17 cellular contexts compared by ENCODE assay signal in genomic region chr19:15935167-15935702, GRCh38. TPM values are rescaled to one million over a fixed set of nuclear protein-coding genes. Genes with fewer than 3 reads are reported as not detected.
DNase-seq lines count a peak whose midpoint lies in the region; ATAC-seq, FAIRE-seq and TF ChIP-seq lines count a peak whose summit lies in the region.
"Had no signal": no experiment of that assay in that cellular context is flagged by ENCODE, and none has a peak within 500 bp of the region (broad histone marks: within the 10 kb centered on the region; RNA-seq: fewer than 3 reads in every experiment).

No MANE protein-coding gene starts in this region.

- DNase-seq in KBM-7 (peak; percentile 11), ascending aorta (ENCODE audit: low spot score in 2 of 2) (no peak), right lobe of liver (peak in 2 of 3 donors; percentile 70 to 75), islet precursor cell (no peak), progenitor cell of endocrine pancreas (ENCODE audit: low spot score, unreplicated experiment) (no peak), GM19239 (ENCODE audit: insufficient read length, low spot score) (no peak)
- DNase-seq: GF-D8, glutamatergic neuron had no signal

- no peak overlapping the region for H3K9ac ChIP-seq in BLaER1

- no peak for FAIRE-seq in GM19239 (lab: Jason Lieb, UNC)
- FAIRE-seq: astrocyte, GM12892, H1 had no signal

- H3K27ac ChIP-seq in BLaER1: no peak overlapping the region
- peak overlapping the region; percentile 34 to 69 for H3K27ac ChIP-seq in ascending aorta
- peak overlapping the region; percentile 70 to 94 (median 84) for H3K27ac ChIP-seq in right lobe of liver
- H3K27ac ChIP-seq: SK-N-MC had no signal

- intact Hi-C loops in ascending aorta (cut with DNase I): loop anchor here (5.0 kb wide), 1 partner anchor 62 kb away; no protein-coding TSS in a partner anchor
- intact Hi-C loops in right lobe of liver (cut with DNase I): no loop called here

- H4K20me1 ChIP-seq in BLaER1: no peaks in the 10 kb centered on the region

- no peak overlapping the region for H3K4me3 Mint-ChIP-seq in progenitor cell of endocrine pancreas (ENCODE audit: low read depth)

- peaks cover 25% of the 10 kb centered on the region for H3K9me3 ChIP-seq in BLaER1
- H3K9me3 ChIP-seq in ascending aorta: no peaks in the 10 kb centered on the region
- H3K9me3 ChIP-seq in right lobe of liver: no peaks in the 10 kb centered on the region

- peak overlapping the region; percentile 47; the same call in 1 of the 2 replicates for H3K4me2 ChIP-seq in BLaER1

- H3K4me1 ChIP-seq in BLaER1 (peaks cover 11% of the 10 kb centered on the region), ascending aorta (peaks cover 0 to 5% of the 10 kb centered on the region in 2 donors), right lobe of liver (peaks cover 0 to 13% (median 6%) of the 10 kb centered on the region in 4 donors)

- 27% methylated on average over 3 of the region's 3 CpGs for WGBS in right lobe of liver (ENCODE audit: insufficient coverage, low coverage, low lambda C conversion rate, missing lambda C conversion rate)

- TF ChIP-seq POLR2A in right lobe of liver (IDR thresholded peaks at IDR 0.05): no peak

- H3K4me3 ChIP-seq in BLaER1: no peak overlapping the region
- no peak overlapping the region for H3K4me3 ChIP-seq in ascending aorta
- H3K4me3 ChIP-seq in right lobe of liver: peak overlapping the region in 1 of 3 donors; percentile 74
- H3K4me3 ChIP-seq: SK-N-MC had no signal

- H3K4me1 Mint-ChIP-seq in progenitor cell of endocrine pancreas (ENCODE audit: low read depth): no peaks in the 10 kb centered on the region

- H3K27ac Mint-ChIP-seq in progenitor cell of endocrine pancreas: no peak overlapping the region

- no peaks in the 10 kb centered on the region for H3K36me3 Mint-ChIP-seq in progenitor cell of endocrine pancreas (ENCODE audit: insufficient read depth)

- H3K27me3 Mint-ChIP-seq in progenitor cell of endocrine pancreas: no peaks in the 10 kb centered on the region

- TF ChIP-seq CTCF in ascending aorta (IDR thresholded peaks at IDR 0.05): no peak
- TF ChIP-seq CTCF in right lobe of liver (IDR thresholded peaks at IDR 0.05): no peak
- no peak for TF ChIP-seq CTCF in progenitor cell of endocrine pancreas (IDR thresholded peaks at IDR 0.05; ENCODE audit: unreplicated experiment)

- in situ Hi-C loops in KBM-7 (cut with MboI; ENCODE audit: low pct_unique_long_range_greater_than_20kb, low sequenced_read_pairs): no loop called here

- H3K27me3 ChIP-seq in BLaER1 (peaks cover 20% of the 10 kb centered on the region), ascending aorta (no peaks in the 10 kb centered on the region), right lobe of liver (no peaks in the 10 kb centered on the region)

- ATAC-seq in right lobe of liver: peak; percentile 41 to 64 (median 56)
- ATAC-seq in activated CD4-positive, CD25-positive, alpha-beta regulatory T cell treated with anti-CD3 and anti-CD28 coated beads, Interleukin-2, amount 50 U/mL, for 24 hours: no peak

- H3K9me3 Mint-ChIP-seq in progenitor cell of endocrine pancreas (ENCODE audit: low read depth): peaks cover 28% of the 10 kb centered on the region

- H3K36me3 ChIP-seq in BLaER1 (no peaks in the 10 kb centered on the region), ascending aorta (peaks cover 0 to 10% of the 10 kb centered on the region in 2 donors), right lobe of liver (no peaks in the 10 kb centered on the region)

RNA-seq across cellular contexts. Expression of gene CYP4F11, which starts 0.9 kb away (rescaled TPM):
- total RNA-seq in ascending aorta (0.75 TPM), right lobe of liver (10 to 100 TPM; 55.3 to 95.8 (median 84.5) TPM), progenitor cell of endocrine pancreas (not detected in 2 replicates)
- total RNA-seq: activated CD8-positive, alpha-beta memory T cell treated with anti-CD3 and anti-CD28 coated beads for 36 hours; astrocyte; H1 had no signal

RNA-seq across cellular contexts. Expression of gene OR10H4, which starts 13.6 kb away (rescaled TPM):
- total RNA-seq in ascending aorta (not detected), right lobe of liver (not detected), progenitor cell of endocrine pancreas (not detected in 2 replicates)
- total RNA-seq: activated CD8-positive, alpha-beta memory T cell treated with anti-CD3 and anti-CD28 coated beads for 36 hours; astrocyte; H1; mesenteric fat pad; right cardiac atrium had no signal

RNA-seq across cellular contexts. Expression of gene CYP4F2, which starts 37.4 kb away (rescaled TPM):
- total RNA-seq in ascending aorta (83.0 TPM), right lobe of liver (100 to 1,000 TPM; 151 to 228 (median 173) TPM), progenitor cell of endocrine pancreas (not detected in 2 replicates)
- total RNA-seq: astrocyte, H1, mesenteric fat pad, right cardiac atrium had no signal

Comparison
In these comparisons a context has a peak if more than half of its experiments do, and no peak if none do; other contexts are left out.
1. DNase-seq: peak in KBM-7 (single experiment) and right lobe of liver (2 of 3); none in ascending aorta (0 of 2), islet precursor cell (single experiment), progenitor cell of endocrine pancreas (single experiment) and GM19239 (single experiment).
2. ATAC-seq: peak in right lobe of liver (4 of 4); none in activated CD4-positive, CD25-positive, alpha-beta regulatory T cell treated with anti-CD3 and anti-CD28 coated beads, Interleukin-2, amount 50 U/mL, for 24 hours (0 of 2).
3. RNA of gene CYP4F11, which starts 0.9 kb away (total RNA-seq): 55.3 to 95.8 TPM in right lobe of liver; 0.75 TPM in ascending aorta (single experiment) and not detected in progenitor cell of endocrine pancreas; every median in the first group is over 10 times any median in the second.
4. RNA of gene CYP4F2, which starts 37.4 kb away (total RNA-seq): 151 to 228 TPM in right lobe of liver and 83.0 TPM in ascending aorta (single experiment); not detected in progenitor cell of endocrine pancreas; every median in the first group is over 10 times any median in the second.